2 cellular contexts compared by ENCODE assay signal in genomic region chr10:18472977-18473376, GRCh38.
TF ChIP-seq lines count a peak whose summit lies in the region.

No MANE protein-coding gene starts in this region.

TF ChIP-seq in GM12878, 131 proteins besides CTCF, POLR2A, EP300 and RAD21 (continued from another document):
- TF ChIP-seq ZNF687 (IDR thresholded peaks at IDR 0.05) (no peak), MTA3 (IDR thresholded peaks at IDR 0.05; ENCODE audit: borderline replicate concordance, low read length) (no peak)

TF ChIP-seq in liver, 16 proteins besides CTCF, POLR2A, EP300 and RAD21 (continued from another document):
- no peak for TF ChIP-seq REST (IDR thresholded peaks at IDR 0.05)
- TF ChIP-seq NR2F2 (IDR thresholded peaks at IDR 0.05) = no peak
- TF ChIP-seq SP1 (IDR thresholded peaks at IDR 0.05) = no peak
- TF ChIP-seq FOXA2 (IDR thresholded peaks at IDR 0.05) = no peak
- no peak for TF ChIP-seq ZBTB33 (IDR thresholded peaks at IDR 0.05)
- TF ChIP-seq TAF1 (conservative IDR thresholded peaks at IDR 0.05) = no peak
- no peak for TF ChIP-seq EGR1 (IDR thresholded peaks at IDR 0.05; ENCODE audit: low read depth in 2 of 2)
